Comparison of ENCODE assay signal across 20 cellular contexts in the genomic region with DNA sequence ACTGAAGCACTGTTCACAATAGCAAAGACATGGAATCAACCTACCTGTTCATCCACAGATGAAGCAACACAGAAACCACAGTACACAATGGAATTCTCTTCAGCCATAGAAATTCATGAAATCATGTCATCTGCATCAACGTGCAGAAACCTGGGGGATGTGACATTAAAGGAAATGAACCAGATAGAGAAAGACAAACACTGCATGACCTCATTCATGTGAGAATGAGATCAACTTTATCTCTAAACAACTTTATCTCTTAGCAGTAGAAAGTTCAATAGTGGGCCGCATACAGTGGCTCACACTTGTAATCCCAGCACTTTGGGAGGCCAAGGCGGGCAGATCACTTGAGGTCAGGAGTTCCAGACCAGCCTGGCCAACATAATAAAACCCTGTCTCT. TPM values are rescaled to one million over a fixed set of nuclear protein-coding genes. Genes with fewer than 3 reads are reported as not detected.
A peak's percentile ranks its signal among the peaks of the same experiment; 100 is the strongest.
DNase-seq lines count a peak whose midpoint lies in the region; TF ChIP-seq lines count a peak whose summit lies in the region.
"Had no signal": no experiment of that assay in that cellular context is flagged by ENCODE, and none has a peak within 500 bp of the region (broad histone marks: within the 10 kb centered on the region; RNA-seq: fewer than 3 reads in every experiment).

No MANE protein-coding gene starts in this region.

- no peak overlapping the region for H3K4me2 ChIP-seq in hepatocyte
- H3K4me2 ChIP-seq: A549, GM23338 had no signal

- no peaks in the 10 kb centered on the region for H3K9me3 Mint-ChIP-seq in Caco-2 (ENCODE audit: unreplicated experiment)
- H3K9me3 Mint-ChIP-seq: CD8-positive, alpha-beta T cell had no signal

- H3K27ac Mint-ChIP-seq in Caco-2 (ENCODE audit: unreplicated experiment) = peak overlapping the region; percentile 20
- H3K27ac Mint-ChIP-seq: CD8-positive, alpha-beta T cell; GM23338; H9; HFFc6 had no signal

- POLR2A ChIA-PET in Caco-2 (lab: Charles Lee) = no interaction called here
- POLR2A ChIA-PET in HEK293 (lab: Yijun Ruan, JAX) = no interaction called here
- POLR2A ChIA-PET in A673 (lab: Charles Lee; ENCODE audit: low non-redundant PET) = no interaction called here

- peaks cover 16% of the 10 kb centered on the region for H3K4me1 Mint-ChIP-seq in Caco-2 (ENCODE audit: low read depth, unreplicated experiment)
- H3K4me1 Mint-ChIP-seq: GM23338, H9 had no signal

- H2AFZ ChIP-seq in hepatocyte = no peak overlapping the region
- H2AFZ ChIP-seq: GM23338 had no signal

- no peaks in the 10 kb centered on the region for H3K9me2 ChIP-seq in hepatocyte (replicated peaks; ENCODE audit: insufficient read depth)

- H3K36me3 ChIP-seq in Caco-2 (ENCODE audit: control insufficient read depth, insufficient read depth, low read length) (no peaks in the 10 kb centered on the region), HEK293 (ENCODE audit: control insufficient read depth in 2 of 2, insufficient read depth in 1 of 2, low read length in 2 of 2) (no peaks in the 10 kb centered on the region), hepatocyte (replicated peaks; ENCODE audit: insufficient read depth, low read depth) (no peaks in the 10 kb centered on the region), A673 (ENCODE audit: insufficient read depth, low read length, poor library complexity, severe bottlenecking) (no peaks in the 10 kb centered on the region)

- no peak overlapping the region for H3K4me3 Mint-ChIP-seq in Caco-2 (ENCODE audit: unreplicated experiment)
- H3K4me3 Mint-ChIP-seq: CD8-positive, alpha-beta T cell; GM23338; H9; HFFc6 had no signal

- H3K9me3 ChIP-seq in Caco-2 = peaks cover 6% of the 10 kb centered on the region; the same call in 1 of the 2 replicates
- H3K9me3 ChIP-seq in HEK293 (ENCODE audit: control insufficient read depth, insufficient read depth, low read depth, low read length) = no peaks in the 10 kb centered on the region
- no peaks in the 10 kb centered on the region for H3K9me3 ChIP-seq in hepatocyte (ENCODE audit: low read depth)
- no peaks in the 10 kb centered on the region for H3K9me3 ChIP-seq in A673 (ENCODE audit: low read depth, low read length, poor library complexity, severe bottlenecking)
- H3K9me3 ChIP-seq: A549 had no signal

- H3K79me2 ChIP-seq in hepatocyte = no peaks in the 10 kb centered on the region

- H3K27me3 Mint-ChIP-seq in Caco-2 (ENCODE audit: insufficient read depth, unreplicated experiment) = no peaks in the 10 kb centered on the region

- intact Hi-C loops in Caco-2 (cut with micrococcal nuclease; ENCODE audit: unreplicated experiment) (no loop called here), A673 (cut with micrococcal nuclease; ENCODE audit: unreplicated experiment) (no loop called here)

- CTCF ChIA-PET in Caco-2 (lab: Charles Lee) = interaction anchor here (0.6 kb wide), 1 partner anchor 96 kb away, joined by 3 read pairs; no protein-coding TSS in a partner anchor
- CTCF ChIA-PET in HEK293 (lab: Yijun Ruan, JAX) = interaction anchor here (0.7 to 1.3 kb wide), 2 partner anchors 10 to 91 kb away, joined by 3 read pairs; no protein-coding TSS in a partner anchor
- CTCF ChIA-PET in A673 (lab: Charles Lee) = no interaction called here

- no peak for TF ChIP-seq CTCF in Caco-2 (IDR thresholded peaks at IDR 0.05; ENCODE audit: insufficient read depth in 1 of 2, low read depth in 1 of 2, low read length in 1 of 2, severe bottlenecking in 1 of 2, unreplicated experiment in 1 of 2)
- no peak for TF ChIP-seq CTCF in HEK293 (tag by site-specific recombination; IDR thresholded peaks at IDR 0.05)
- TF ChIP-seq CTCF in hepatocyte (IDR thresholded peaks at IDR 0.05; ENCODE audit: poor library complexity) = no peak
- no peak for TF ChIP-seq CTCF in A673 (conservative IDR thresholded peaks at IDR 0.05; ENCODE audit: low read depth, low read length)

- H3K4me1 ChIP-seq in Caco-2 = peaks cover 38% of the 10 kb centered on the region
- H3K4me1 ChIP-seq in HEK293 (ENCODE audit: control insufficient read depth, insufficient read depth, low read length) = no peaks in the 10 kb centered on the region
- peaks cover 13% of the 10 kb centered on the region for H3K4me1 ChIP-seq in hepatocyte (ENCODE audit: insufficient read depth)
- no peaks in the 10 kb centered on the region for H3K4me1 ChIP-seq in A673 (ENCODE audit: insufficient read depth, low read length, poor library complexity, severe bottlenecking)
- H3K4me1 ChIP-seq: A549 had no signal

- DNase-seq in Caco-2 (peak in 1 of 2 experiments; percentile 38), hepatocyte (ENCODE audit: low spot score) (peak; percentile 28), renal cortical epithelial cell (ENCODE audit: low read depth) (peak; percentile 3), putamen (ENCODE audit: low spot score) (no peak), A673 (ENCODE audit: low spot score) (no peak)
- DNase-seq in activated CD4-positive, CD25-positive, alpha-beta regulatory T cell (lab: John Stamatoyannopoulos, UW) = no peak
- DNase-seq: 8988T; C1 segment of cervical spinal cord; CD8-positive, alpha-beta T cell; DMS 273 treated with DMSO at 0.1 percent for 48 hours; DMS79; GF-D8; H9; HFFc6 had no signal

- no peak overlapping the region for H3K4me3 ChIP-seq in Caco-2 (ENCODE audit: low read depth, low read length)
- H3K4me3 ChIP-seq in HEK293 (ENCODE audit: low read depth, low read length) = no peak overlapping the region
- no peak overlapping the region for H3K4me3 ChIP-seq in hepatocyte
- H3K4me3 ChIP-seq in A673 (ENCODE audit: low read depth, low read length, poor library complexity, severe bottlenecking) = no peak overlapping the region
- H3K4me3 ChIP-seq: A549, GM23338 had no signal

- no peaks in the 10 kb centered on the region for H3K36me3 Mint-ChIP-seq in Caco-2 (ENCODE audit: insufficient read depth, unreplicated experiment)
- H3K36me3 Mint-ChIP-seq: CD8-positive, alpha-beta T cell had no signal

- no peaks in the 10 kb centered on the region for H4K20me1 ChIP-seq in hepatocyte (ENCODE audit: insufficient read depth, poor library complexity, severe bottlenecking)

- H3K27me3 ChIP-seq in Caco-2 (replicated peaks; ENCODE audit: control insufficient read depth, insufficient read depth, low read length) = no peaks in the 10 kb centered on the region
- H3K27me3 ChIP-seq in hepatocyte = no peaks in the 10 kb centered on the region
- H3K27me3 ChIP-seq in A673 (replicated peaks; ENCODE audit: insufficient read depth, low read depth, low read length, poor library complexity) = peaks cover 69% of the 10 kb centered on the region

- H3K27ac ChIP-seq in HEK293 (ENCODE audit: extremely low read depth, low read depth, low read length) (no peak overlapping the region), hepatocyte (peak overlapping the region; percentile 59), A673 (ENCODE audit: low read depth, low read length, poor library complexity, severe bottlenecking) (no peak overlapping the region)
- H3K27ac ChIP-seq: A549 had no signal

- WGBS in hepatocyte (ENCODE audit: low lambda C conversion rate, missing lambda C conversion rate) = 50% methylated on average over 3 of the region's 3 CpGs

- no TSS peak for BruUV-seq in Caco-2 (replicated peaks; lab: Mats Ljungman, UMichigan)
- no TSS peak for BruUV-seq in A673 (replicated peaks; lab: Mats Ljungman, UMichigan)

TF ChIP-seq in HEK293, 187 proteins besides CTCF, POLR2A, EP300 and RAD21 (continues in another document):
- TF ChIP-seq ZNF2 (tag by site-specific recombination; IDR thresholded peaks at IDR 0.05) = no peak
- TF ChIP-seq, protein P1, sequence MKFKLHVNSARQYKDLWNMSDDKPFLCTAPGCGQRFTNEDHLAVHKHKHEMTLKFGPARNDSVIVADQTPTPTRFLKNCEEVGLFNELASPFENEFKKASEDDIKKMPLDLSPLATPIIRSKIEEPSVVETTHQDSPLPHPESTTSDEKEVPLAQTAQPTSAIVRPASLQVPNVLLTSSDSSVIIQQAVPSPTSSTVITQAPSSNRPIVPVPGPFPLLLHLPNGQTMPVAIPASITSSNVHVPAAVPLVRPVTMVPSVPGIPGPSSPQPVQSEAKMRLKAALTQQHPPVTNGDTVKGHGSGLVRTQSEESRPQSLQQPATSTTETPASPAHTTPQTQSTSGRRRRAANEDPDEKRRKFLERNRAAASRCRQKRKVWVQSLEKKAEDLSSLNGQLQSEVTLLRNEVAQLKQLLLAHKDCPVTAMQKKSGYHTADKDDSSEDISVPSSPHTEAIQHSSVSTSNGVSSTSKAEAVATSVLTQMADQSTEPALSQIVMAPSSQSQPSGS (tag by site-specific recombination; IDR thresholded peaks at IDR 0.05; ENCODE audit: low read depth) = peak; percentile 52; the same call in 1 of the 2 replicates
- TF ChIP-seq ZNF510 (tag by site-specific recombination; IDR thresholded peaks at IDR 0.05; ENCODE audit: insufficient replicate concordance) = no peak
- TF ChIP-seq ZNF629 (tag by site-specific recombination; IDR thresholded peaks at IDR 0.05) = peak; percentile 67
- TF ChIP-seq, protein P2, sequence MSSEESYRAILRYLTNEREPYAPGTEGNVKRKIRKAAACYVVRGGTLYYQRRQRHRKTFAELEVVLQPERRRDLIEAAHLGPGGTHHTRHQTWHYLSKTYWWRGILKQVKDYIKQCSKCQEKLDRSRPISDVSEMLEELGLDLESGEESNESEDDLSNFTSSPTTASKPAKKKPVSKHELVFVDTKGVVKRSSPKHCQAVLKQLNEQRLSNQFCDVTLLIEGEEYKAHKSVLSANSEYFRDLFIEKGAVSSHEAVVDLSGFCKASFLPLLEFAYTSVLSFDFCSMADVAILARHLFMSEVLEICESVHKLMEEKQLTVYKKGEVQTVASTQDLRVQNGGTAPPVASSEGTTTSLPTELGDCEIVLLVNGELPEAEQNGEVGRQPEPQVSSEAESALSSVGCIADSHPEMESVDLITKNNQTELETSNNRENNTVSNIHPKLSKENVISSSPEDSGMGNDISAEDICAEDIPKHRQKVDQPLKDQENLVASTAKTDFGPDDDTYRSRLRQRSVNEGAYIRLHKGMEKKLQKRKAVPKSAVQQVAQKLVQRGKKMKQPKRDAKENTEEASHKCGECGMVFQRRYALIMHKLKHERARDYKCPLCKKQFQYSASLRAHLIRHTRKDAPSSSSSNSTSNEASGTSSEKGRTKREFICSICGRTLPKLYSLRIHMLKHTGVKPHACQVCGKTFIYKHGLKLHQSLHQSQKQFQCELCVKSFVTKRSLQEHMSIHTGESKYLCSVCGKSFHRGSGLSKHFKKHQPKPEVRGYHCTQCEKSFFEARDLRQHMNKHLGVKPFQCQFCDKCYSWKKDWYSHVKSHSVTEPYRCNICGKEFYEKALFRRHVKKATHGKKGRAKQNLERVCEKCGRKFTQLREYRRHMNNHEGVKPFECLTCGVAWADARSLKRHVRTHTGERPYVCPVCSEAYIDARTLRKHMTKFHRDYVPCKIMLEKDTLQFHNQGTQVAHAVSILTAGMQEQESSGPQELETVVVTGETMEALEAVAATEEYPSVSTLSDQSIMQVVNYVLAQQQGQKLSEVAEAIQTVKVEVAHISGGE (tag by site-specific recombination; conservative IDR thresholded peaks at IDR 0.05; ENCODE audit: low read depth) = no peak

RNA-seq across cellular contexts. Expression of a gene that starts 19.9 kb away (rescaled TPM):
- total RNA-seq in Caco-2 (2022) (not detected in 2 replicates), hepatocyte (0.08 and 0.30 TPM in 2 replicates), renal cortical epithelial cell (not detected in 2 replicates), A673 (2021) (not detected in 2 replicates)
- 0.69 TPM in 1 of 2 replicates, not detected in the other for polyA plus RNA-seq in hepatocyte
- total RNA-seq: CD8-positive, alpha-beta T cell; G401; GM23338; H4; H9; HFFc6 had no signal
- polyA plus RNA-seq: A549, BJ, GM23338 had no signal

RNA-seq across cellular contexts. Expression of a gene that starts 33.5 kb away (rescaled TPM):
- 19.1 and 19.4 TPM in 2 replicates for total RNA-seq in Caco-2 (2022)
- total RNA-seq in hepatocyte = 38.7 and 46.4 TPM in 2 replicates
- polyA plus RNA-seq in hepatocyte = 25.9 and 28.5 TPM in 2 replicates
- total RNA-seq in renal cortical epithelial cell = 23.6 and 39.6 TPM in 2 replicates
- total RNA-seq in A673 (2021) = 27.9 and 31.5 TPM in 2 replicates

Comparison
In these comparisons a context has a peak if more than half of its experiments do, and no peak if none do; other contexts are left out.
1. DNase-seq: peak in hepatocyte (single experiment) and renal cortical epithelial cell (single experiment); none in putamen (single experiment), A673 (single experiment) and activated CD4-positive, CD25-positive, alpha-beta regulatory T cell (0 of 4).